ENCODE assay signal across 21 cellular contexts in genomic region chr5:141810702-141811101, GRCh38.
DNase-seq lines count a peak whose midpoint lies in the region; ATAC-seq and TF ChIP-seq lines count a peak whose summit lies in the region.
"Had no signal": no experiment of that assay in that cellular context is flagged by ENCODE, and none has a peak within 500 bp of the region (broad histone marks: within the 10 kb centered on the region; RNA-seq: fewer than 3 reads in every experiment).

No MANE protein-coding gene starts in this region.

- H2AFZ ChIP-seq in H9 (ENCODE audit: low read length) (no peak overlapping the region), neural cell (ENCODE audit: low read depth, low read length) (no peak overlapping the region)
- H2AFZ ChIP-seq: GM23248 had no signal

- DNase-seq in H9 (no peak), spleen (peak; percentile 57), endothelial cell (ENCODE audit: low spot score) (no peak), cerebellum (ENCODE audit: low spot score) (no peak)
- DNase-seq: ACHN; BE2C; CD4-positive, CD25-positive, alpha-beta regulatory T cell; CD8-positive, alpha-beta memory T cell; COR-L47; DMS 273 treated with DMSO at 0.1 percent for 48 hours; DMS53; DND-41; EL; GM23248; KG1 had no signal

- H2AK5ac ChIP-seq in H9 (ENCODE audit: insufficient read length, low read length), result no peak overlapping the region

- H3K4me1 Mint-ChIP-seq in H9 (peaks cover 68 to 75% of the 10 kb centered on the region in 2 experiments), endothelial cell (ENCODE audit: unreplicated experiment) (peaks cover 62% of the 10 kb centered on the region)
- H3K4me1 Mint-ChIP-seq: CD4-positive, CD25-positive, alpha-beta regulatory T cell; CD8-positive, alpha-beta memory T cell; IgD-negative memory B cell had no signal

- no peaks in the 10 kb centered on the region for H3K36me3 ChIP-seq in neural cell (ENCODE audit: insufficient read depth, low read length)
- H3K36me3 ChIP-seq in spleen, result no peaks in the 10 kb centered on the region
- H3K36me3 ChIP-seq: BE2C had no signal

- H3K36me3 Mint-ChIP-seq in H9 (ENCODE audit: insufficient read depth in 1 of 3, low read depth in 3 of 3) (no peaks in the 10 kb centered on the region; a peak in 2 of 7 replicates), endothelial cell (ENCODE audit: low read depth, unreplicated experiment) (no peaks in the 10 kb centered on the region)
- H3K36me3 Mint-ChIP-seq: CD4-positive, CD25-positive, alpha-beta regulatory T cell; CD8-positive, alpha-beta memory T cell; IgD-negative memory B cell had no signal

- WGBS in H9 (ENCODE audit: extremely low coverage, insufficient read length, low lambda C conversion rate), result no CpG with 5 or more reads among the region's 3 CpGs
- WGBS in spleen, 5 donors, result 65 to 86% (median 75%) methylated on average over 3 of the region's 3 CpGs

- no peak overlapping the region for H4K91ac ChIP-seq in H9 (ENCODE audit: insufficient read length, low read depth, low read length)

- H3K18ac ChIP-seq in H9 (ENCODE audit: insufficient read length, low read depth, low read length), result no peak overlapping the region

- H3K79me1 ChIP-seq in H9 (ENCODE audit: insufficient read depth, low read depth, low read length, poor library complexity, severe bottlenecking), result no peaks in the 10 kb centered on the region

- H3K4me2 ChIP-seq in H9 (ENCODE audit: insufficient read depth, insufficient read length, low read length) (peak overlapping the region; percentile 24), neural cell (ENCODE audit: low read length) (no peak overlapping the region)

- TF ChIP-seq CTCF in H9 (conservative IDR thresholded peaks at IDR 0.05), result no peak
- no peak for TF ChIP-seq CTCF in VCaP (conservative IDR thresholded peaks at IDR 0.05)
- no peak for TF ChIP-seq CTCF in neural cell (IDR thresholded peaks at IDR 0.05; ENCODE audit: poor library complexity, severe bottlenecking)
- TF ChIP-seq CTCF in spleen (IDR thresholded peaks at IDR 0.05 in 8 of 11, conservative IDR thresholded peaks at IDR 0.05 in 3 of 11), result no peak
- no peak for TF ChIP-seq CTCF in endothelial cell (IDR thresholded peaks at IDR 0.05; ENCODE audit: unreplicated experiment)

- H2BK12ac ChIP-seq in H9 (ENCODE audit: insufficient read length, low read depth, low read length), result no peak overlapping the region

- H3K79me2 ChIP-seq in H9 (ENCODE audit: insufficient read depth, low read length) (no peaks in the 10 kb centered on the region), neural cell (replicated peaks; ENCODE audit: insufficient read depth, low read length) (no peaks in the 10 kb centered on the region)

- H3K4me1 ChIP-seq in H9 (ENCODE audit: insufficient read depth, low read length) (peaks cover 13% of the 10 kb centered on the region; the same call in 1 of the 2 replicates), spleen (peaks cover 0 to 21% (median 4%) of the 10 kb centered on the region in 6 donors)

- no peak overlapping the region for H3K4me3 Mint-ChIP-seq in H9
- no peak overlapping the region for H3K4me3 Mint-ChIP-seq in endothelial cell (ENCODE audit: unreplicated experiment)
- H3K4me3 Mint-ChIP-seq: CD4-positive, CD25-positive, alpha-beta regulatory T cell; CD8-positive, alpha-beta memory T cell; IgD-negative memory B cell had no signal

- H3K27me3 Mint-ChIP-seq in H9 (ENCODE audit: low read depth) (peaks cover 34% of the 10 kb centered on the region), endothelial cell (ENCODE audit: unreplicated experiment) (peaks cover 9% of the 10 kb centered on the region)

- no peak overlapping the region for H3K27ac ChIP-seq in H9 (ENCODE audit: insufficient read length, low read depth, low read length)
- peak overlapping the region; percentile 70; the same call in 1 of the 2 replicates for H3K27ac ChIP-seq in VCaP
- H3K27ac ChIP-seq in neural cell (ENCODE audit: low read length), result peak overlapping the region; percentile 92
- no peak overlapping the region for H3K27ac ChIP-seq in spleen
- H3K27ac ChIP-seq: GM23248, HL-60 had no signal

- no peaks in the 10 kb centered on the region for H3K27me3 ChIP-seq in H9 (ENCODE audit: insufficient read depth, low read length)
- H3K27me3 ChIP-seq in neural cell (ENCODE audit: insufficient read depth, low read depth, low read length), result no peaks in the 10 kb centered on the region
- H3K27me3 ChIP-seq in spleen (replicated peaks in 1 of 7), result peaks cover 0 to 78% (median 11%) of the 10 kb centered on the region in 7 donors
- H3K27me3 ChIP-seq: BE2C had no signal

- no peak overlapping the region for H2BK120ac ChIP-seq in H9 (ENCODE audit: low read depth, low read length, poor library complexity, severe bottlenecking)

- no peak overlapping the region for H3K56ac ChIP-seq in H9 (ENCODE audit: insufficient read length, low read depth, low read length)

- no peak for ATAC-seq in HG03354 (IDR thresholded peaks at IDR 0.05; ENCODE audit: poor library complexity, severe bottlenecking, unreplicated experiment)

- H3K9ac ChIP-seq in H9 (ENCODE audit: extremely low read depth, insufficient read length, low read length) (no peak overlapping the region), neural cell (ENCODE audit: low read length) (peak overlapping the region; percentile 64)
- H3K9ac ChIP-seq: GM23248 had no signal

- TF ChIP-seq POLR2A in spleen (IDR thresholded peaks at IDR 0.05), result no peak

- H3K4me3 ChIP-seq in neural cell (ENCODE audit: low read length), result peak overlapping the region; percentile 54
- no peak overlapping the region for H3K4me3 ChIP-seq in spleen
- H3K4me3 ChIP-seq: GM12878, GM23248 had no signal

- no peak overlapping the region for H3K14ac ChIP-seq in H9 (ENCODE audit: insufficient read depth, low read length)

- no peak overlapping the region for H4K5ac ChIP-seq in H9 (ENCODE audit: insufficient read length, low read depth, low read length)

- H2BK20ac ChIP-seq in H9 (ENCODE audit: low read depth, low read length, poor library complexity, severe bottlenecking), result no peak overlapping the region

- H3K9me3 Mint-ChIP-seq in H9 (no peaks in the 10 kb centered on the region; a peak in 1 of 5 replicates), endothelial cell (ENCODE audit: unreplicated experiment) (no peaks in the 10 kb centered on the region)
- H3K9me3 Mint-ChIP-seq: CD4-positive, CD25-positive, alpha-beta regulatory T cell; CD8-positive, alpha-beta memory T cell; IgD-negative memory B cell had no signal

- no peaks in the 10 kb centered on the region for H3K9me3 ChIP-seq in H9 (ENCODE audit: control insufficient read depth, low read depth, low read length)
- H3K9me3 ChIP-seq in neural cell (ENCODE audit: low read length), result no peaks in the 10 kb centered on the region
- H3K9me3 ChIP-seq in spleen, result no peaks in the 10 kb centered on the region
- H3K9me3 ChIP-seq: BE2C had no signal

- no peak for TF ChIP-seq EP300 in neural cell (conservative IDR thresholded peaks at IDR 0.05; ENCODE audit: poor library complexity, severe bottlenecking)

- H3F3A ChIP-seq in neural cell (ENCODE audit: insufficient read depth, low read length, poor library complexity, severe bottlenecking), result peaks cover 5% of the 10 kb centered on the region

- no peak for TF ChIP-seq RAD21 in neural cell (conservative IDR thresholded peaks at IDR 0.05)

- H3K4ac ChIP-seq in H9 (ENCODE audit: low read depth, low read length), result no peak overlapping the region

- no peak overlapping the region for H3K23ac ChIP-seq in H9 (ENCODE audit: insufficient read length, low read depth, low read length)

- peak overlapping the region in 1 of 3 experiments; percentile 83; a peak in 1 of 7 replicates for H3K27ac Mint-ChIP-seq in H9
- no peak overlapping the region for H3K27ac Mint-ChIP-seq in endothelial cell (ENCODE audit: unreplicated experiment)
- H3K27ac Mint-ChIP-seq: CD4-positive, CD25-positive, alpha-beta regulatory T cell; CD8-positive, alpha-beta memory T cell; IgD-negative memory B cell had no signal

- H3K23me2 ChIP-seq in H9 (ENCODE audit: insufficient read length, low read depth, low read length, poor library complexity, severe bottlenecking), result no peaks in the 10 kb centered on the region

- H2BK5ac ChIP-seq in H9 (ENCODE audit: insufficient read length, low read length), result no peak overlapping the region

- H3T11ph ChIP-seq in H9 (ENCODE audit: low read length), result no peak overlapping the region

- no peak overlapping the region for H4K8ac ChIP-seq in H9 (replicated peaks; ENCODE audit: insufficient read length, low read depth, low read length)

- no peak overlapping the region for H2BK15ac ChIP-seq in H9 (ENCODE audit: low read depth, low read length)

- no peaks in the 10 kb centered on the region for H3K9me2 ChIP-seq in neural cell (ENCODE audit: insufficient read depth, low read length)

- H4K20me1 ChIP-seq in H9 (ENCODE audit: control insufficient read depth, insufficient read depth, insufficient read length) (no peaks in the 10 kb centered on the region), neural cell (ENCODE audit: insufficient read depth) (no peaks in the 10 kb centered on the region)

- intact Hi-C loops in spleen (cut with DNase I; ENCODE audit: low total_unique reads), result no loop called here

TF ChIP-seq in neural cell, 6 proteins besides CTCF, POLR2A, EP300 and RAD21:
- no peak for TF ChIP-seq MXI1 (conservative IDR thresholded peaks at IDR 0.05; ENCODE audit: poor library complexity, severe bottlenecking)
- TF ChIP-seq TAF1 (IDR thresholded peaks at IDR 0.05; ENCODE audit: low read depth), result no peak
- no peak for TF ChIP-seq POLR2AphosphoS5 (IDR thresholded peaks at IDR 0.05)
TF ChIP-seq in neural cell: peak in this region for 0.

Comparison
In these comparisons a context has a peak if more than half of its experiments do, and no peak if none do; other contexts are left out.
1. H3K27ac ChIP-seq: peak in VCaP (single experiment) and neural cell (single experiment); none in H9 (single experiment) and spleen (0 of 8).